9 cellular contexts compared by ENCODE assay signal in the genomic region with DNA sequence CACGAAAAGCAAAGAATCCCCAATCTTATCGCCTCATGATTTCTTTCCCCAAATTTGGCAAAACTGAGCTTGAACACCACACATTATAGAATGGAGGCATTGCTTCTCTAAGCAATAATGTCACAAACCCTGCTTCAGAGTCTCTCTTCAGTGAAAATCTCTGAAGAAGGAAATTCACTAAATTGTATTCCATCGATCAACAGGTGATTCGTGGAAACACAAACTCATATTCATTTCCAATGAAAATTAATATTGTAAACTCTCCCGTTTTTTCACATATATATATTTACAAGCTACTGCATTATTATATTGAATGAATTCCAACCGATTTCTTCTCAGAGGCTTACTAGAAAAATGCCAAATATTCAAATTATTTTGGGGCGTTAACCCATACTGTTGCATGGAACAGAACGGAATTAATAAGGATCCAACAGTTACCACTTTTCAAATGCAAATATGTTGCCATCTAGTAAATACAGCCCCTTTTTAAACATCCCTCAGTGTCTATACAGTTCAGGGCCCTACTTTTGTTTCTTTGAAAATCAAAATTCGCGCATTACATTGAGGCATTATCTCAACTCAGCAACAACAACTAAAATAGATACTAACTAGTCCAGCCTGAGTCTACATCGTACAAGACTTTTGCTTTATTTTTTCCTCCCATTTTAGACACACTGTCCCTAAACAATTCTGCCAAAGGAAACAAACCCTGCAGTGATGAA. TPM values are rescaled to one million over a fixed set of nuclear protein-coding genes. Genes with fewer than 3 reads are reported as not detected.
DNase-seq lines count a peak whose midpoint lies in the region; ATAC-seq and TF ChIP-seq lines count a peak whose summit lies in the region.
"Had no signal": no experiment of that assay in that cellular context is flagged by ENCODE, and none has a peak within 500 bp of the region (broad histone marks: within the 10 kb centered on the region; RNA-seq: fewer than 3 reads in every experiment).

No MANE protein-coding gene starts in this region.

- no peak for TF ChIP-seq CTCF in heart right ventricle (IDR thresholded peaks at IDR 0.05)

- 19 to 22% methylated on average over 11 of the region's 11 CpGs for WGBS in heart right ventricle, 2 donors
- 29% methylated on average over 11 of the region's 11 CpGs for WGBS in urinary bladder

- no peaks in the 10 kb centered on the region for H3K9me3 Mint-ChIP-seq in dendritic cell treated with granulocyte-macrophage colony-stimulating factor and Interleukin-4, amounts not matched to agents 40 ng/mL and 50 ng/mL, for 4 days

- H3K27me3 ChIP-seq in heart right ventricle (no peaks in the 10 kb centered on the region), mucosa of stomach (ENCODE audit: control insufficient read depth, insufficient read depth, low read length) (no peaks in the 10 kb centered on the region)

- H3K9me3 ChIP-seq in heart right ventricle, result no peaks in the 10 kb centered on the region
- H3K9me3 ChIP-seq in mucosa of stomach (ENCODE audit: control insufficient read depth, low read length), result no peaks in the 10 kb centered on the region

- peak in 2 of 8 donors; percentile 2 to 6 for ATAC-seq in heart right ventricle
- no peak for ATAC-seq in Right ventricle myocardium superior (ENCODE audit: poor library complexity)

- H3K36me3 Mint-ChIP-seq in dendritic cell treated with granulocyte-macrophage colony-stimulating factor and Interleukin-4, amounts not matched to agents 40 ng/mL and 50 ng/mL, for 4 days (ENCODE audit: low read depth), result peaks cover 9% of the 10 kb centered on the region

- intact Hi-C loops in heart right ventricle (cut with DNase I), result loop anchor here in 9 of 10 donors (2.0 to 10.0 kb wide), 13 partner anchors 51 to 381 kb away; a partner anchor contains a TSS
- intact Hi-C loops in Right ventricle myocardium superior (cut with DNase I), result loop anchor here (5.0 to 10.0 kb wide), 2 partner anchors 121 to 136 kb away; a partner anchor contains a TSS
- intact Hi-C loops in dendritic cell treated with granulocyte-macrophage colony-stimulating factor and Interleukin-4, amounts not matched to agents 40 ng/mL and 50 ng/mL, for 4 days (cut with micrococcal nuclease), result loop anchor here (5.0 to 10.0 kb wide), 2 partner anchors 51 to 104 kb away; no protein-coding TSS in a partner anchor

- peak overlapping the region; percentile 72 for H3K9ac ChIP-seq in mucosa of stomach (ENCODE audit: low read length)

- H3K27ac ChIP-seq in heart right ventricle (peak overlapping the region; percentile 85 to 98 (median 92)), urinary bladder (ENCODE audit: low read depth) (peak overlapping the region; percentile 6)

- H3K36me3 ChIP-seq in heart right ventricle, result peaks cover 0 to 19% (median 0%) of the 10 kb centered on the region in 9 donors
- H3K36me3 ChIP-seq in mucosa of stomach (ENCODE audit: control insufficient read depth, insufficient read depth, low read length), result no peaks in the 10 kb centered on the region
- no peaks in the 10 kb centered on the region for H3K36me3 ChIP-seq in urinary bladder (ENCODE audit: insufficient read depth)

- H3K4me1 ChIP-seq in heart right ventricle (peaks cover 0 to 59% (median 51%) of the 10 kb centered on the region in 9 donors), mucosa of stomach (ENCODE audit: control insufficient read depth, insufficient read depth, low read length) (peaks cover 16% of the 10 kb centered on the region), urinary bladder (ENCODE audit: insufficient read depth) (no peaks in the 10 kb centered on the region)

- H3K4me1 Mint-ChIP-seq in dendritic cell treated with granulocyte-macrophage colony-stimulating factor and Interleukin-4, amounts not matched to agents 40 ng/mL and 50 ng/mL, for 4 days (ENCODE audit: low read depth), result peaks cover 50% of the 10 kb centered on the region

- H3K4me3 ChIP-seq in heart right ventricle (peak overlapping the region; percentile 54 to 88 (median 78)), mucosa of stomach (ENCODE audit: low read length) (peak overlapping the region; percentile 68), urinary bladder (ENCODE audit: low read depth, low read length) (peak overlapping the region; percentile 97)

- DNase-seq in heart right ventricle, result no peak
- DNase-seq in Right ventricle myocardium superior, result no peak
- no peak for DNase-seq in kidney glomerular epithelial cell (lab: John Stamatoyannopoulos, UW)
- no peak for DNase-seq in NCI-H1092 (lab: John Stamatoyannopoulos, UW)
- DNase-seq in nucleus accumbens (lab: John Stamatoyannopoulos, UW), result no peak
- DNase-seq: DND-41 had no signal

- peak overlapping the region; percentile 88 for H3K4me3 Mint-ChIP-seq in dendritic cell treated with granulocyte-macrophage colony-stimulating factor and Interleukin-4, amounts not matched to agents 40 ng/mL and 50 ng/mL, for 4 days

- H3K27ac Mint-ChIP-seq in dendritic cell treated with granulocyte-macrophage colony-stimulating factor and Interleukin-4, amounts not matched to agents 40 ng/mL and 50 ng/mL, for 4 days, result peak overlapping the region; percentile 85

- H3K27me3 Mint-ChIP-seq in dendritic cell treated with granulocyte-macrophage colony-stimulating factor and Interleukin-4, amounts not matched to agents 40 ng/mL and 50 ng/mL, for 4 days, result no peaks in the 10 kb centered on the region

RNA-seq across cellular contexts. Expression of a gene that starts 1.3 kb away (rescaled TPM):
- 100 to 1,000 TPM in 6 of 10 donors, 10 to 100 TPM in 4; 48.0 to 198 (median 118) TPM for total RNA-seq in heart right ventricle
- 10 to 100 TPM; 16.7 to 17.2 TPM for polyA plus RNA-seq in heart right ventricle
- 52.7 TPM for total RNA-seq in Right ventricle myocardium superior
- total RNA-seq in urinary bladder, result 64.7 TPM
- polyA plus RNA-seq in urinary bladder, result 41.1 TPM
